ENCODE assay signal across 8 cellular contexts in the genomic region with DNA sequence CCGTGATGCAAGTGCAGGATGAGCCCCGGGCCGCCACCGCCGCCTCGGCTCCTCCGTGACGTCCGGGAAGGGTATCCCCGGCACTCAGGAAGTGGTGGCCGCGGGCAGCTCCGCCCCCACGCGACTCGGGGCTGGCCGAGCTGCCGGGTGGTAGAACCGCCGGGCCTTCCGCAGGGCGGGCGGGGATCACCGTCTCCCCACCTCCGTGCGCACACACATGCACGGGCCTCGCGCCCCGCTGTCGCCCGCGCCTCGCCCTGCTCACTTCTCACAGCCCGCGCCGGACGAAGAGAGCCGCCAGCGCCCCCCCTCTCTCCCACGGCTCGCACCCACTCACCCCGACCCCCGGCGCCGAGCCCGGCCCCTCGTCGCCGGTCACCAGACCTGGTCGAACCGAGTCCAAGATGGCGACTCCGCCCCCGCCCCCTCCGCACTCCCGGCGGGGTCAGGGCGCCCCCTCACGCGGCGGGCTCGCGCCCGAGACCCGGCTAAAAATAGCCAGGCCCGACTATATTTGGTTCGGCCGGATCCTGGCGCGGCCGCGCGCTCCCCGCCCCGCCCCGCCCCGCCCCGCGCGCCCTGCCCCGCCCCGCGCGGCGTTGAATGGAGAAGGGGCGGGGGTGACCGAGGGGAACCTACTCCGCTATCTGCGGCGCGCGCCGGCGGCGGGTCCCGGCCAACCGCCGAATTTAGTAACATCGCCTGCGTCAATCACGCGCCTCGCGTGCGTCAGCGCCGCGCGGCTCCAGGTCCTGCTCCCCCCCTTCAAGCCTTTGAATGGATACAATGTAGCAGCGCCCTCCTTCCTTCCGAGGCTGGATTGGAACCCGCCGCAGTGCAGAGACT. TPM values are rescaled to one million over a fixed set of nuclear protein-coding genes. Genes with fewer than 3 reads are reported as not detected.
DNase-seq lines count a peak whose midpoint lies in the region; ATAC-seq and TF ChIP-seq lines count a peak whose summit lies in the region.

No MANE protein-coding gene starts in this region.

- peak overlapping the region; percentile 90 to 100 (median 97) for H3K4me3 Mint-ChIP-seq in CD4-positive, alpha-beta memory T cell
- peak overlapping the region; percentile 91 for H3K4me3 Mint-ChIP-seq in activated CD4-positive, alpha-beta memory T cell treated with anti-CD3 and anti-CD28 coated beads, Interleukin-2, amount 10 ng/mL, durations not matched to agents 7 days and 5 days

- peak overlapping the region; percentile 93 for H3K27ac ChIP-seq in CD4-positive, alpha-beta memory T cell (ENCODE audit: low read depth, low read length)
- H3K27ac ChIP-seq in duodenal mucosa (ENCODE audit: low read depth, low read length) (peak overlapping the region; percentile 83), lung (ENCODE audit: low read depth in 1 of 2, low read length in 1 of 2) (peak overlapping the region; percentile 95 to 100)

- H3K36me3 Mint-ChIP-seq in CD4-positive, alpha-beta memory T cell: peaks cover 0 to 35% of the 10 kb centered on the region in 2 donors
- peaks cover 5% of the 10 kb centered on the region for H3K36me3 Mint-ChIP-seq in activated CD4-positive, alpha-beta memory T cell treated with anti-CD3 and anti-CD28 coated beads, Interleukin-2, amount 10 ng/mL, durations not matched to agents 7 days and 5 days (ENCODE audit: low read depth)

- H3K4me3 ChIP-seq in CD4-positive, alpha-beta memory T cell (ENCODE audit: low read length in 2 of 2): peak overlapping the region; percentile 82 to 83
- H3K4me3 ChIP-seq in duodenal mucosa (ENCODE audit: low read depth in 1 of 2, low read length in 2 of 2) (peak overlapping the region; percentile 83 to 89), lung (peak overlapping the region; percentile 56)

- peaks cover 27 to 64% (median 41%) of the 10 kb centered on the region in 4 donors for H3K4me1 Mint-ChIP-seq in CD4-positive, alpha-beta memory T cell
- H3K4me1 Mint-ChIP-seq in activated CD4-positive, alpha-beta memory T cell treated with anti-CD3 and anti-CD28 coated beads, Interleukin-2, amount 10 ng/mL, durations not matched to agents 7 days and 5 days: peaks cover 47% of the 10 kb centered on the region

- H3K9ac ChIP-seq in duodenal mucosa (ENCODE audit: low read depth in 1 of 2, low read length in 2 of 2): peak overlapping the region; percentile 73 to 99

- WGBS in lung, 2 donors: 0 to 1% methylated on average over 82 to 114 of the region's 114 CpGs

- intact Hi-C loops in CD4-positive, alpha-beta memory T cell (cut with micrococcal nuclease): loop anchor here (1.0 to 5.0 kb wide), 13 partner anchors 12 to 1579 kb away; partner anchors contain the start of genes ANKS6, INVS, MRPL50 and MSANTD3

- peaks cover 17% of the 10 kb centered on the region for H3K27me3 ChIP-seq in CD4-positive, alpha-beta memory T cell (ENCODE audit: insufficient read depth, low read length)
- peaks cover 18 to 29% of the 10 kb centered on the region in 2 donors for H3K27me3 ChIP-seq in duodenal mucosa (ENCODE audit: control insufficient read depth in 1 of 2, insufficient read depth in 2 of 2, low read length in 2 of 2)
- no peaks in the 10 kb centered on the region for H3K27me3 ChIP-seq in lung (ENCODE audit: control insufficient read depth, insufficient read depth)

- CTCF ChIA-PET in CD4-positive, alpha-beta memory T cell (lab: Charles Lee; ENCODE audit: partially characterized antibody): interaction anchor here (0.9 to 1.4 kb wide), 4 partner anchors 9 to 24 kb away, joined by 3 to 6 read pairs (median 4); no protein-coding TSS in a partner anchor
- CTCF ChIA-PET in activated CD4-positive, alpha-beta memory T cell treated with anti-CD3 and anti-CD28 coated beads, Interleukin-2, amount 10 ng/mL, durations not matched to agents 7 days and 5 days (lab: Charles Lee): interaction anchor here (0.6 to 1.5 kb wide), 3 partner anchors 9 to 286 kb away, joined by 4 to 8 read pairs (median 7); no protein-coding TSS in a partner anchor

- H3K27ac Mint-ChIP-seq in CD4-positive, alpha-beta memory T cell: peak overlapping the region; percentile 100
- H3K27ac Mint-ChIP-seq in activated CD4-positive, alpha-beta memory T cell treated with anti-CD3 and anti-CD28 coated beads, Interleukin-2, amount 10 ng/mL, durations not matched to agents 7 days and 5 days: peak overlapping the region; percentile 70

- peaks cover 19 to 26% of the 10 kb centered on the region in 2 donors for H3K27me3 Mint-ChIP-seq in CD4-positive, alpha-beta memory T cell
- H3K27me3 Mint-ChIP-seq in activated CD4-positive, alpha-beta memory T cell treated with anti-CD3 and anti-CD28 coated beads, Interleukin-2, amount 10 ng/mL, durations not matched to agents 7 days and 5 days: peaks cover 44% of the 10 kb centered on the region

- no peaks in the 10 kb centered on the region for H3K36me3 ChIP-seq in CD4-positive, alpha-beta memory T cell (ENCODE audit: insufficient read depth, low read length)
- no peaks in the 10 kb centered on the region for H3K36me3 ChIP-seq in duodenal mucosa (ENCODE audit: control insufficient read depth in 1 of 2, insufficient read depth in 2 of 2, low read length in 2 of 2)
- no peaks in the 10 kb centered on the region for H3K36me3 ChIP-seq in lung (ENCODE audit: control insufficient read depth in 2 of 2, insufficient read depth in 2 of 2, low read length in 2 of 2)

- DNase-seq in CD4-positive, alpha-beta memory T cell: peak; percentile 96 to 98 (median 97)
- peak; percentile 97 for DNase-seq in NCI-H774 (lab: John Stamatoyannopoulos, UW)
- peak; percentile 96 for DNase-seq in activated CD4-positive, alpha-beta memory T cell treated with anti-CD3 and anti-CD28 coated beads, Interleukin-2, amount 10 ng/mL, durations not matched to agents 7 days and 5 days
- peak; percentile 91 for DNase-seq in lung (ENCODE audit: low spot score)
- peak; percentile 79 to 92 (median 81) for DNase-seq in stimulated activated CD4-positive, alpha-beta T cell treated with anti-CD3 and anti-CD28 coated beads, TNF-alpha, amount 100 ng/mL, for 24 hours (ENCODE audit: low read depth in 3 of 3)

- POLR2A ChIA-PET in CD4-positive, alpha-beta memory T cell (lab: Charles Lee; ENCODE audit: partially characterized antibody): interaction anchor here (0.5 to 4.7 kb wide), 6 partner anchors 9 to 598 kb away, joined by 3 to 58 read pairs (median 3); partner anchors contain the start of genes ALG2, SEC61B, STX17 and TEX10
- POLR2A ChIA-PET in activated CD4-positive, alpha-beta memory T cell treated with anti-CD3 and anti-CD28 coated beads, Interleukin-2, amount 10 ng/mL, durations not matched to agents 7 days and 5 days (lab: Charles Lee): interaction anchor here (0.8 to 1.9 kb wide), 13 partner anchors 9 to 607 kb away, joined by 3 to 6 read pairs (median 3); partner anchors contain the start of genes ALG2, MSANTD3, SEC61B and STX17

- ATAC-seq in GM19438 (IDR thresholded peaks at IDR 0.05; ENCODE audit: low read depth, unreplicated experiment) (peak; percentile 50), HG03571 (IDR thresholded peaks at IDR 0.05; ENCODE audit: unreplicated experiment) (peak; percentile 52), lung (ENCODE audit: insufficient read depth, low FRiP score) (peak; percentile 83)

- no peak for TF ChIP-seq CTCF in lung (IDR thresholded peaks at IDR 0.05; ENCODE audit: control extremely low read depth, extremely low read depth)

- peaks cover 37% of the 10 kb centered on the region for H3K4me1 ChIP-seq in CD4-positive, alpha-beta memory T cell (ENCODE audit: insufficient read depth, low read length)
- H3K4me1 ChIP-seq in duodenal mucosa (ENCODE audit: control insufficient read depth in 1 of 2, insufficient read depth in 2 of 2, low read length in 2 of 2): peaks cover 25 to 39% of the 10 kb centered on the region in 2 donors
- peaks cover 5 to 10% of the 10 kb centered on the region in 2 donors for H3K4me1 ChIP-seq in lung (ENCODE audit: control insufficient read depth in 2 of 2, insufficient read depth in 2 of 2, low read length in 2 of 2)

- no peaks in the 10 kb centered on the region for H3K9me3 ChIP-seq in CD4-positive, alpha-beta memory T cell (ENCODE audit: control insufficient read depth in 1 of 2, low read length in 2 of 2)
- H3K9me3 ChIP-seq in duodenal mucosa (ENCODE audit: control insufficient read depth in 1 of 2, low read length in 2 of 2) (no peaks in the 10 kb centered on the region), lung (ENCODE audit: control insufficient read depth in 2 of 2, insufficient read depth in 1 of 2, low read length in 1 of 2) (no peaks in the 10 kb centered on the region)

- H3K9me3 Mint-ChIP-seq in CD4-positive, alpha-beta memory T cell: peaks cover 0 to 5% (median 0%) of the 10 kb centered on the region in 8 donors
- H3K9me3 Mint-ChIP-seq in activated CD4-positive, alpha-beta memory T cell treated with anti-CD3 and anti-CD28 coated beads, Interleukin-2, amount 10 ng/mL, durations not matched to agents 7 days and 5 days: no peaks in the 10 kb centered on the region

RNA-seq across cellular contexts. Expression of gene NR4A3, which starts 2.0 kb away (rescaled TPM):
- under 1 TPM; 0.33 to 0.35 TPM for total RNA-seq in CD4-positive, alpha-beta memory T cell
- 1 to 10 TPM in 1 of 2 donors, under 1 TPM in 1; 0.17 to 1.4 TPM for polyA plus RNA-seq in CD4-positive, alpha-beta memory T cell
- total RNA-seq in activated CD4-positive, alpha-beta memory T cell treated with anti-CD3 and anti-CD28 coated beads, Interleukin-2, amount 10 ng/mL, durations not matched to agents 7 days and 5 days: 1 to 10 TPM; 3.0 to 3.2 TPM
- total RNA-seq in lung: 10 to 100 TPM in 1 of 2 donors, 1 to 10 TPM in 1; 2.3 to 11.7 TPM
- 1 to 10 TPM; 2.6 to 2.7 TPM for polyA plus RNA-seq in lung

Comparison
In these comparisons a context has a peak if more than half of its experiments do, and no peak if none do; other contexts are left out.
1. Peak in every context shown above with its lines: DNase-seq, ATAC-seq, H3K4me3 ChIP-seq and H3K27ac ChIP-seq.